ENCODE assay signal across 11 cellular contexts in the genomic region with DNA sequence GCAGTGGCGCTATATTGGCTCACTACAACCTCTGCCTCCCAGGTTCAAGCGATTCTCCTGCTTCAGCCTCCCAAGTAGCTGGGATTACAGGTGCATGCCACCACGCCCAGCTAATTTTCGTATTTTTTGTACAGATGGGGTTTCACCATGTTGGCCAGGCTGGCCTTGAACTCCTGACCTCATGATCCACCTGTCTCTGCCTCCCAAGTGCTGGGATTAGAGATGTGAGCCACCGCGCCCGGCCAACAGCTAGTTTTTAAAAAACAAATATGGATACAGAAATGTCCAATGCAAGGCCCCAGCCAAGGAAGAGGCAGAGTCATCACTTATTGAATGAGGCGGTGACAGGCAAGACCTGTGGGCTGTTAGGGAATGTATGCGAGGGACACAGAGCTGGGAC. TPM values are rescaled to one million over a fixed set of nuclear protein-coding genes. Genes with fewer than 3 reads are reported as not detected.
DNase-seq lines count a peak whose midpoint lies in the region; ATAC-seq and TF ChIP-seq lines count a peak whose summit lies in the region.
"Not testable (repeated sequence)": the region's sequence is repeated elsewhere in the genome, so short reads cannot be mapped to it uniquely, and the experiment has no call there.
"Had no signal": no experiment of that assay in that cellular context is flagged by ENCODE, and none has a peak within 500 bp of the region (broad histone marks: within the 10 kb centered on the region; RNA-seq: fewer than 3 reads in every experiment).

No MANE protein-coding gene starts in this region.

- intact Hi-C loops in sciatic nerve (cut with DNase I), result not testable (repeated sequence)

- not testable (repeated sequence) for H3K27ac ChIP-seq in coronary artery

- ATAC-seq in sciatic nerve, result not testable (repeated sequence)

- not testable (repeated sequence) for H3K4me3 ChIP-seq in coronary artery

- TF ChIP-seq CTCF in coronary artery (IDR thresholded peaks at IDR 0.05), result not testable (repeated sequence)

- peak; percentile 15 for DNase-seq in activated CD8-positive, alpha-beta memory T cell treated with anti-CD3 and anti-CD28 coated beads, Interleukin-2, amount 50 U/mL, for 48 hours
- DNase-seq in coronary artery (ENCODE audit: low spot score) (peak; percentile 2), islet precursor cell (peak; percentile 11), mesenteric fat pad (ENCODE audit: low spot score) (peak; percentile 18), sciatic nerve (ENCODE audit: low spot score) (peak; percentile 6)

RNA-seq across cellular contexts. Expression of a gene that starts 17.3 kb away (rescaled TPM):
- 0.48 TPM for total RNA-seq in mesenteric fat pad
- total RNA-seq in sciatic nerve, result 1.9 TPM
- total RNA-seq: A172, Caco-2, Calu3 had no signal

RNA-seq across cellular contexts. Expression of a gene that starts 28.9 kb away (rescaled TPM):
- total RNA-seq in mesenteric fat pad (77.4 TPM), sciatic nerve (51.2 TPM)

RNA-seq across cellular contexts. Expression of a gene that starts 30.8 kb away (rescaled TPM):
- not detected for total RNA-seq in mesenteric fat pad
- not detected for total RNA-seq in sciatic nerve
- total RNA-seq: A172; B cell; Calu3; CD4-positive, alpha-beta T cell; CD8-positive, alpha-beta T cell had no signal

RNA-seq across cellular contexts. Expression of a gene that starts 48.6 kb away (rescaled TPM):
- 60.2 TPM for total RNA-seq in mesenteric fat pad
- total RNA-seq in sciatic nerve, result 67.0 TPM
